ENCODE assay signal across 18 cellular contexts in the genomic region with DNA sequence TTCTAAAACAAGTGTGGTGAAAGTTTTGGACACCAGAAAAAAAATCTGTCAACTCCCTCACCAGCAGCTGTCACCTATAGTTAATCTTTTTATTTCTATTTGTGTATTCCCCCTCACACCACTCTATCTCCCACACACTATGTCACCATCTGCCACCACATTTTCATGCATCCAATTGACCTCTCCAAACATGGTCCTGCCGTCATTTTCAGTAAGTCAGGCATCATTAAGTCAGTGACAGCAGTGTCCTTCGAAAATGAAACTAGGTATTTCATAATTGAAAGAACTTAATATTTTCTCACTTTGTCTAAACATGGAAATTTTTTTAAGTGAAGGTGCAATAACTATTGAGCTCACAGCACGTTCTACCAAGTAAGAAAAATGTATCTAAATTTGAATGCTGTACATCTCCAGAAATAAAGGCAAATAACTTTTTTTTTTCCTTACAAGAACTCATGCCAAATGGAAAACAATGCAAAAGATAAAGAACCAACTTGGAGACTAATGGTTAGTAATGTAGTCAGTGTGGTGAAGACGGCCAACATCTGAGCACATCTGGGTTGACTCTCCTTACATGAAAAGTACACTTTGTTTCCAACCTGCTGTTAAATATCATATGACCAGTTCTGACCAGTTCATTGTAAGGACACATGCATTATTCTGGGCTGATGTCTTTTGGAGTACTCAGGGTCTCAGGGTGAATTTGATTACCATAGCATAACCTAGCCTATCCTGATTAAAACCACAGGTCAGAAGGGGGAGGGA.
A peak's percentile ranks its signal among the peaks of the same experiment; 100 is the strongest.
DNase-seq lines count a peak whose midpoint lies in the region; ATAC-seq and TF ChIP-seq lines count a peak whose summit lies in the region.
"Had no signal": no experiment of that assay in that cellular context is flagged by ENCODE, and none has a peak within 500 bp of the region (broad histone marks: within the 10 kb centered on the region; RNA-seq: fewer than 3 reads in every experiment).

No MANE protein-coding gene starts in this region.

- no peaks in the 10 kb centered on the region; the same call in 1 of the 2 replicates for H4K20me1 ChIP-seq in MM.1S (ENCODE audit: insufficient read depth, low read length)

- no peaks in the 10 kb centered on the region for H3K79me2 ChIP-seq in MM.1S (ENCODE audit: low read length)

- no peak overlapping the region for H3K4me3 ChIP-seq in MM.1S (ENCODE audit: low read length)
- no peak overlapping the region for H3K4me3 ChIP-seq in psoas muscle
- no peak overlapping the region for H3K4me3 ChIP-seq in stomach
- H3K4me3 ChIP-seq: GM23248 had no signal

- no peak for TF ChIP-seq EP300 in stomach (IDR thresholded peaks at IDR 0.05)

- 62 to 67% (median 65%) methylated on average over 4 of the region's 4 CpGs for WGBS in psoas muscle, 3 donors
- WGBS in stomach, 5 donors, result 58 to 76% (median 69%) methylated on average over 4 of the region's 4 CpGs

- no peaks in the 10 kb centered on the region for H3F3A ChIP-seq in MM.1S (ENCODE audit: insufficient read depth, low read length)

- ATAC-seq in GM18868 (IDR thresholded peaks at IDR 0.05; ENCODE audit: unreplicated experiment) (no peak), psoas muscle (no peak)
- ATAC-seq: HepG2, Panc1, SK-N-SH treated with all-trans-retinoic acid at 6 μM for 48 hours had no signal

- H2AFZ ChIP-seq in MM.1S (ENCODE audit: low read length), result no peak overlapping the region
- H2AFZ ChIP-seq: GM23248 had no signal

- no peak for TF ChIP-seq CTCF in MM.1S (IDR thresholded peaks at IDR 0.05; ENCODE audit: low read length)
- no peak for TF ChIP-seq CTCF in psoas muscle (IDR thresholded peaks at IDR 0.05)
- no peak for TF ChIP-seq CTCF in stomach (IDR thresholded peaks at IDR 0.05)

- no peaks in the 10 kb centered on the region for H3K27me3 ChIP-seq in MM.1S (replicated peaks; ENCODE audit: insufficient read depth, low read length)
- no peaks in the 10 kb centered on the region for H3K27me3 ChIP-seq in psoas muscle (ENCODE audit: insufficient read depth in 3 of 3, low read length in 2 of 3)
- no peaks in the 10 kb centered on the region for H3K27me3 ChIP-seq in stomach

- H3K9me2 ChIP-seq in MM.1S (replicated peaks; ENCODE audit: insufficient read depth, low read length), result no peaks in the 10 kb centered on the region

- TF ChIP-seq POLR2A in stomach (IDR thresholded peaks at IDR 0.05), result no peak

- H3K4me1 ChIP-seq in MM.1S (ENCODE audit: low read length), result no peaks in the 10 kb centered on the region
- no peaks in the 10 kb centered on the region for H3K4me1 ChIP-seq in psoas muscle
- no peaks in the 10 kb centered on the region for H3K4me1 ChIP-seq in stomach

- intact Hi-C loops in psoas muscle (cut with DNase I), result no loop called here
- intact Hi-C loops in stomach (cut with DNase I; ENCODE audit: low total_unique reads), result no loop called here

- no peaks in the 10 kb centered on the region for H3K9me3 ChIP-seq in MM.1S (replicated peaks; ENCODE audit: insufficient read depth, low read length)
- H3K9me3 ChIP-seq in psoas muscle, result no peaks in the 10 kb centered on the region
- H3K9me3 ChIP-seq in stomach, result no peaks in the 10 kb centered on the region

- H3K27ac ChIP-seq in MM.1S (ENCODE audit: low read length), result no peak overlapping the region
- no peak overlapping the region for H3K27ac ChIP-seq in psoas muscle
- H3K27ac ChIP-seq in stomach, result no peak overlapping the region
- H3K27ac ChIP-seq: GM23248 had no signal

- no peaks in the 10 kb centered on the region for H3K36me3 ChIP-seq in MM.1S (replicated peaks; ENCODE audit: insufficient read depth, low read length)
- H3K36me3 ChIP-seq in psoas muscle (ENCODE audit: insufficient read depth in 1 of 2, low read depth in 1 of 2), result no peaks in the 10 kb centered on the region
- H3K36me3 ChIP-seq in stomach, result no peaks in the 10 kb centered on the region

- DNase-seq in DMS 273 treated with DMSO at 0.1 percent for 48 hours (lab: John Stamatoyannopoulos, UW) (peak; percentile 81), MM.1S (peak; percentile 10), NCI-H82 (lab: John Stamatoyannopoulos, UW) (peak; percentile 94), cerebellum (ENCODE audit: low spot score) (peak; percentile 65), SIG-M5 treated with dmso at 0.1 percent for 504 hours (lab: John Stamatoyannopoulos, UW; ENCODE audit: unreplicated experiment) (no peak), psoas muscle (no peak), stomach (no peak)
- DNase-seq: CD4-positive, CD25-positive, alpha-beta regulatory T cell; GM23248; KG1; NCI-H187 treated with DMSO at 0.1 percent for 48 hours; NCI-H510A treated with DMSO at 0.1 percent for 48 hours; T-helper 1 cell; T1000 had no signal

- no peak overlapping the region for H3K4me2 ChIP-seq in MM.1S (ENCODE audit: low read depth, low read length)

- H3K9ac ChIP-seq in MM.1S (ENCODE audit: low read length), result no peak overlapping the region
- H3K9ac ChIP-seq: GM23248 had no signal

Comparison
In these comparisons a context has a peak if more than half of its experiments do, and no peak if none do; other contexts are left out.
1. DNase-seq: peak in DMS 273 treated with DMSO at 0.1 percent for 48 hours (single experiment), MM.1S (single experiment), NCI-H82 (single experiment) and cerebellum (single experiment); none in SIG-M5 treated with dmso at 0.1 percent for 504 hours (single experiment), psoas muscle (0 of 2) and stomach (single experiment).